In genomic region chr1:217630711-217631591, GRCh38 we compare ENCODE assay signal across 8 cellular contexts. TPM values are rescaled to one million over a fixed set of nuclear protein-coding genes. Genes with fewer than 3 reads are reported as not detected.
DNase-seq lines count a peak whose midpoint lies in the region; ATAC-seq, FAIRE-seq and TF ChIP-seq lines count a peak whose summit lies in the region.

GPATCH2 (minus strand) TSS chr1:217631090; CDS start chr1:217630971, 119 bp downstream.
SPATA17 (plus strand) TSS chr1:217631344; CDS start chr1:217631379, 35 bp downstream.

- peak within 1 kb of the TSS; percentile 57 to 73 (median 64) for H3K4me3 ChIP-seq in adrenal gland
- peak within 1 kb of the TSS; percentile 85 for H3K4me3 ChIP-seq in left ventricle myocardium inferior

- peaks cover 4 to 48% of the 10 kb centered on the region in 2 donors for H3K4me1 ChIP-seq in adrenal gland (replicated peaks in 1 of 2)
- H3K4me1 ChIP-seq in left ventricle myocardium inferior = peaks cover 55% of the 10 kb centered on the region

- WGBS in adrenal gland, 4 donors = 0 to 2% (median 1%) methylated on average over 31 to 42 of the region's 42 CpGs

- peak within 1 kb of the TSS; percentile 100 for H3K27ac Mint-ChIP-seq in progenitor cell of endocrine pancreas

- intact Hi-C loops in adrenal gland (cut with DNase I) (no loop called here), left ventricle myocardium inferior (cut with micrococcal nuclease) (no loop called here)

- H3K27me3 ChIP-seq in adrenal gland (no peaks in the 10 kb centered on the region), left ventricle myocardium inferior (ENCODE audit: low read depth) (no peaks in the 10 kb centered on the region)

- H3K27me3 Mint-ChIP-seq in progenitor cell of endocrine pancreas = no peaks in the 10 kb centered on the region

- H3K9me3 ChIP-seq in adrenal gland (replicated peaks in 1 of 3) (no peaks in the 10 kb centered on the region), left ventricle myocardium inferior (replicated peaks) (no peaks in the 10 kb centered on the region)

- H3K36me3 Mint-ChIP-seq in progenitor cell of endocrine pancreas (ENCODE audit: insufficient read depth) = no peaks in the 10 kb centered on the region

- H3K36me3 ChIP-seq in adrenal gland (replicated peaks in 1 of 2) = no peaks in the 10 kb centered on the region
- no peaks in the 10 kb centered on the region for H3K36me3 ChIP-seq in left ventricle myocardium inferior

- peak; percentile 99 for ATAC-seq in HG02798 (IDR thresholded peaks at IDR 0.05; ENCODE audit: poor library complexity, unreplicated experiment)

- H3K9me3 Mint-ChIP-seq in progenitor cell of endocrine pancreas (ENCODE audit: low read depth) = no peaks in the 10 kb centered on the region

- H3K27ac ChIP-seq in adrenal gland = peak within 1 kb of the TSS; percentile 48 to 91 (median 87)
- H3K27ac ChIP-seq in left ventricle myocardium inferior (replicated peaks) = peak within 1 kb of the TSS; percentile 88

- TF ChIP-seq POLR2A in GM12892 (IDR thresholded peaks at IDR 0.05; ENCODE audit: low read depth, low read length) (peak; percentile 82), adrenal gland (IDR thresholded peaks at IDR 0.05) (peak in 1 of 2 donors; percentile 40)

- TF ChIP-seq CTCF in adrenal gland (IDR thresholded peaks at IDR 0.05) (peak in 5 of 6 experiments; percentile 40 to 74 (median 53)), left ventricle myocardium inferior (IDR thresholded peaks at IDR 0.05; ENCODE audit: borderline replicate concordance) (peak; percentile 65), progenitor cell of endocrine pancreas (IDR thresholded peaks at IDR 0.05; ENCODE audit: unreplicated experiment) (peak; percentile 34)

- DNase-seq in GM12892 (ENCODE audit: insufficient read length) = peak; percentile 55
- DNase-seq in NCI-H1417 treated with DMSO at 0.1 percent for 48 hours (lab: John Stamatoyannopoulos, UW) = peak; percentile 83
- DNase-seq in T follicular helper cell (ENCODE audit: low read depth) = peak; percentile 71
- peak; percentile 71 to 89 (median 83) for DNase-seq in adrenal gland
- DNase-seq in left ventricle myocardium inferior = peak; percentile 78
- DNase-seq in progenitor cell of endocrine pancreas (ENCODE audit: low spot score, unreplicated experiment) = peak; percentile 46
- peak; percentile 78 for DNase-seq in ureter (ENCODE audit: low spot score)

- H3K4me1 Mint-ChIP-seq in progenitor cell of endocrine pancreas (ENCODE audit: low read depth) = peaks cover 20% of the 10 kb centered on the region

- H3K4me3 Mint-ChIP-seq in progenitor cell of endocrine pancreas (ENCODE audit: low read depth) = peak within 1 kb of the TSS; percentile 93

- FAIRE-seq in GM12892 (lab: Jason Lieb, UNC) = peak; percentile 88

RNA-seq across cellular contexts. Expression of gene GPATCH2, which starts in this region (rescaled TPM):
- polyA plus RNA-seq in GM12892 (2012; ENCODE audit: missing spikeins) = 5.0 TPM
- total RNA-seq in adrenal gland (10 to 100 TPM in 6 of 8 donors, 1 to 10 TPM in 2; 4.1 to 15.9 (median 11.6) TPM), left ventricle myocardium inferior (7.0 TPM), progenitor cell of endocrine pancreas (28.0 and 31.4 TPM in 2 replicates), ureter (26.2 TPM)
- polyA plus RNA-seq in adrenal gland = 10 to 100 TPM in 1 of 3 donors, 1 to 10 TPM in 2; 4.0 to 10.1 (median 5.4) TPM

RNA-seq across cellular contexts. Expression of gene SPATA17, which starts in this region (rescaled TPM):
- not detected for polyA plus RNA-seq in GM12892 (2012; ENCODE audit: missing spikeins)
- 1 to 10 TPM in 1 of 8 donors, under 1 TPM in 6, not detected in 1; 0.09 to 1.8 (median 0.50) TPM for total RNA-seq in adrenal gland
- polyA plus RNA-seq in adrenal gland = 1 to 10 TPM in 1 of 3 donors, under 1 TPM in 2; 0.37 to 4.2 (median 0.56) TPM
- total RNA-seq in left ventricle myocardium inferior = 1.2 TPM
- total RNA-seq in progenitor cell of endocrine pancreas = 3.4 and 5.1 TPM in 2 replicates
- 3.2 TPM for total RNA-seq in ureter

Comparison
In these comparisons a context has a peak if more than half of its experiments do, and no peak if none do; other contexts are left out.
1. Peak in every context shown above with its lines: DNase-seq, ATAC-seq, H3K4me3 ChIP-seq and H3K27ac ChIP-seq.